Comparison of ENCODE assay signal across 1 cellular context in the genomic region with DNA sequence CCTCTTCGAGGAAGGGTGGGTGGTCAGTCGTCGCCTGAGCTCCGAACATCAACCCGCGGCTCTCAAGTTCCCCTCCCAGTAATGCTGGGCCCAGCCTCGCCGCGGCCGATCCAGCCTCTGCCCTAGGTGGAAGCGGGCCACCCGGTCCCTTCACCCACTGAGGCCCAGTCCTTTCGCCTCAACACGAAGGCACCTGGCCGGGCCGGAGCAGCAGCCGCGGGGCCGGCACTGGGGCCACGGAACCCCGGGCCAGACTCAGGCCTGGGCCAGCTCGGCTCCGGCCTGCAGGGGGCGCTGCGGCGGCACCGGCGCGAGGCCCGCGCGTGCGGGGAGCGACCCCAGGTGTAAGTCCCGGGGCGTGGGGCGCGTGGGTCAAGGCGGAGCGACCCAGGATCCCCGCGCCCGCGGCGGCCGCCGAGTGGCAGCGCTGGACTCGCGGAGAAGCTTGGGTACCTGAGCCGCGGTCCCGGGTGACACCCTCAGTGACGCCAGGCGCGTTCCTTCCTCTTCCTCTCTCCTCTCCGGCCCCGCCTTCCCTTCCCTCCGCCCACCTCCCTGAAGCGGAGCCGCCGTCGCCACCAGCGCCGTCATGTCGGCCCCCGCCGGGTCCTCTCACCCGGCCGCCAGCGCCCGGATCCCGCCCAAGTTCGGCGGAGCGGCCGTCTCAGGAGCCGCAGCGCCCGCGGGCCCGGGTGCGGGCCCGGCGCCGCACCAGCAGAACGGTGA.
TF ChIP-seq lines count a peak whose summit lies in the region.

Gene SEC24B, plus strand, starts transcription at position 535 of the 726 bp plus-strand sequence. Its CDS starts 55 bp downstream, at position 590.

TF ChIP-seq in K562, 482 proteins besides CTCF, POLR2A, EP300 and RAD21 (continued from another document and continues in another):
- peak; percentile 74; the same call in 1 of the 2 replicates for TF ChIP-seq PHF8 (IDR thresholded peaks at IDR 0.05; ENCODE audit: borderline replicate concordance, low read length)
- TF ChIP-seq NR2C2 (CRISPR knock-in tag; IDR thresholded peaks at IDR 0.05) = no peak
- peak; percentile 69; the same call in 1 of the 2 replicates for TF ChIP-seq NR2C2 (tag; IDR thresholded peaks at IDR 0.05)
- TF ChIP-seq SMAD3 (CRISPR knock-in tag; conservative IDR thresholded peaks at IDR 0.05) = no peak
- TF ChIP-seq MCM5 (IDR thresholded peaks at IDR 0.05; ENCODE audit: low read depth) = no peak
- TF ChIP-seq, protein P1, sequence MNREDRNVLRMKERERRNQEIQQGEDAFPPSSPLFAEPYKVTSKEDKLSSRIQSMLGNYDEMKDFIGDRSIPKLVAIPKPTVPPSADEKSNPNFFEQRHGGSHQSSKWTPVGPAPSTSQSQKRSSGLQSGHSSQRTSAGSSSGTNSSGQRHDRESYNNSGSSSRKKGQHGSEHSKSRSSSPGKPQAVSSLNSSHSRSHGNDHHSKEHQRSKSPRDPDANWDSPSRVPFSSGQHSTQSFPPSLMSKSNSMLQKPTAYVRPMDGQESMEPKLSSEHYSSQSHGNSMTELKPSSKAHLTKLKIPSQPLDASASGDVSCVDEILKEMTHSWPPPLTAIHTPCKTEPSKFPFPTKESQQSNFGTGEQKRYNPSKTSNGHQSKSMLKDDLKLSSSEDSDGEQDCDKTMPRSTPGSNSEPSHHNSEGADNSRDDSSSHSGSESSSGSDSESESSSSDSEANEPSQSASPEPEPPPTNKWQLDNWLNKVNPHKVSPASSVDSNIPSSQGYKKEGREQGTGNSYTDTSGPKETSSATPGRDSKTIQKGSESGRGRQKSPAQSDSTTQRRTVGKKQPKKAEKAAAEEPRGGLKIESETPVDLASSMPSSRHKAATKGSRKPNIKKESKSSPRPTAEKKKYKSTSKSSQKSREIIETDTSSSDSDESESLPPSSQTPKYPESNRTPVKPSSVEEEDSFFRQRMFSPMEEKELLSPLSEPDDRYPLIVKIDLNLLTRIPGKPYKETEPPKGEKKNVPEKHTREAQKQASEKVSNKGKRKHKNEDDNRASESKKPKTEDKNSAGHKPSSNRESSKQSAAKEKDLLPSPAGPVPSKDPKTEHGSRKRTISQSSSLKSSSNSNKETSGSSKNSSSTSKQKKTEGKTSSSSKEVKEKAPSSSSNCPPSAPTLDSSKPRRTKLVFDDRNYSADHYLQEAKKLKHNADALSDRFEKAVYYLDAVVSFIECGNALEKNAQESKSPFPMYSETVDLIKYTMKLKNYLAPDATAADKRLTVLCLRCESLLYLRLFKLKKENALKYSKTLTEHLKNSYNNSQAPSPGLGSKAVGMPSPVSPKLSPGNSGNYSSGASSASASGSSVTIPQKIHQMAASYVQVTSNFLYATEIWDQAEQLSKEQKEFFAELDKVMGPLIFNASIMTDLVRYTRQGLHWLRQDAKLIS (CRISPR knock-in tag; IDR thresholded peaks at IDR 0.05) = 0 out of 2 replicates have a peak, but pooled peaks have one; percentile 56
- no peak for TF ChIP-seq MTA2 (IDR thresholded peaks at IDR 0.05; ENCODE audit: low read depth)
- TF ChIP-seq SRF (CRISPR knock-in tag; IDR thresholded peaks at IDR 0.05) = no peak
- TF ChIP-seq ZNF232 (CRISPR knock-in tag; IDR thresholded peaks at IDR 0.05) = no peak
- TF ChIP-seq ARID3B (CRISPR knock-in tag; IDR thresholded peaks at IDR 0.05; ENCODE audit: borderline replicate concordance) = no peak
- no peak for TF ChIP-seq GTF2F1 (IDR thresholded peaks at IDR 0.05; ENCODE audit: low read depth, low read length)
- TF ChIP-seq, protein P2, sequence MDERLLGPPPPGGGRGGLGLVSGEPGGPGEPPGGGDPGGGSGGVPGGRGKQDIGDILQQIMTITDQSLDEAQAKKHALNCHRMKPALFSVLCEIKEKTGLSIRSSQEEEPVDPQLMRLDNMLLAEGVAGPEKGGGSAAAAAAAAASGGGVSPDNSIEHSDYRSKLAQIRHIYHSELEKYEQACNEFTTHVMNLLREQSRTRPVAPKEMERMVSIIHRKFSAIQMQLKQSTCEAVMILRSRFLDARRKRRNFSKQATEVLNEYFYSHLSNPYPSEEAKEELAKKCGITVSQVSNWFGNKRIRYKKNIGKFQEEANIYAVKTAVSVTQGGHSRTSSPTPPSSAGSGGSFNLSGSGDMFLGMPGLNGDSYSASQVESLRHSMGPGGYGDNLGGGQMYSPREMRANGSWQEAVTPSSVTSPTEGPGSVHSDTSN (CRISPR knock-in tag; IDR thresholded peaks at IDR 0.05; ENCODE audit: low read depth) = no peak
- TF ChIP-seq, protein P2 (tag; conservative IDR thresholded peaks at IDR 0.05; ENCODE audit: low read depth) = no peak
- TF ChIP-seq FUS (optimal IDR thresholded peaks at IDR 0.05; ENCODE audit: low read depth, low read length) = peak; percentile 48
- TF ChIP-seq ZNF436 (CRISPR knock-in tag; IDR thresholded peaks at IDR 0.05) = no peak
- no peak for TF ChIP-seq ZNF668 (CRISPR knock-in tag; IDR thresholded peaks at IDR 0.05)
- TF ChIP-seq HMBOX1 (IDR thresholded peaks at IDR 0.05) = no peak
- no peak for TF ChIP-seq HDAC3 (IDR thresholded peaks at IDR 0.05; ENCODE audit: borderline replicate concordance, partially characterized antibody)
- TF ChIP-seq ZNF146 (CRISPR knock-in tag; IDR thresholded peaks at IDR 0.05; ENCODE audit: unreplicated experiment) = no peak
- TF ChIP-seq ZNF398 (CRISPR knock-in tag; IDR thresholded peaks at IDR 0.05) = no peak
- TF ChIP-seq SMARCA4 (IDR thresholded peaks at IDR 0.05) = no peak
- no peak for TF ChIP-seq SRSF3 (IDR thresholded peaks at IDR 0.05; ENCODE audit: insufficient read depth, low read length)
- peak; percentile 61; the same call in 1 of the 2 replicates for TF ChIP-seq ZNF224 (CRISPR knock-in tag; IDR thresholded peaks at IDR 0.05)
- peak; percentile 84 for TF ChIP-seq TARDBP (IDR thresholded peaks at IDR 0.05)
- TF ChIP-seq SOX6 (IDR thresholded peaks at IDR 0.05) = no peak; the same call in none of the 2 replicates
- no peak for TF ChIP-seq ZNF695 (CRISPR knock-in tag; IDR thresholded peaks at IDR 0.05)
- peak; percentile 55 for TF ChIP-seq ETS2 (tag; IDR thresholded peaks at IDR 0.05; ENCODE audit: borderline replicate concordance, poor library complexity, severe bottlenecking)
- no peak for TF ChIP-seq TAF9B (IDR thresholded peaks at IDR 0.05; ENCODE audit: partially characterized antibody)
- peak; percentile 88 for TF ChIP-seq SMAD4 (CRISPR knock-in tag; conservative IDR thresholded peaks at IDR 0.05)
- no peak for TF ChIP-seq NFXL1 (CRISPR knock-in tag; IDR thresholded peaks at IDR 0.05)
- TF ChIP-seq TEAD1 (CRISPR knock-in tag; IDR thresholded peaks at IDR 0.05) = no peak
- TF ChIP-seq SMAD1 (IDR thresholded peaks at IDR 0.05; ENCODE audit: low read depth, low read length, partially characterized antibody) = no peak
- no peak for TF ChIP-seq SMAD2 (IDR thresholded peaks at IDR 0.05; ENCODE audit: low read depth, low read length)
- TF ChIP-seq ZNF780A (CRISPR knock-in tag; IDR thresholded peaks at IDR 0.05) = no peak
- TF ChIP-seq YY1 (IDR thresholded peaks at IDR 0.05; ENCODE audit: borderline replicate concordance in 1 of 3, control insufficient read depth in 1 of 3, extremely low read depth in 1 of 3, insufficient read depth in 3 of 3, insufficient read length in 1 of 3, insufficient replicate concordance in 2 of 3, low read depth in 1 of 3, low read length in 2 of 3) = peak in 1 of 3 experiments; percentile 22
- no peak for TF ChIP-seq NR2C1 (IDR thresholded peaks at IDR 0.05)
- no peak for TF ChIP-seq NR2C1 (tag; IDR thresholded peaks at IDR 0.05)
- TF ChIP-seq KAT8 (IDR thresholded peaks at IDR 0.05; ENCODE audit: low read depth) = no peak
- no peak for TF ChIP-seq CBFA2T3 (IDR thresholded peaks at IDR 0.05)
- no peak for TF ChIP-seq BRD9 (IDR thresholded peaks at IDR 0.05; ENCODE audit: low read depth, partially characterized antibody)
- peak; percentile 46 for TF ChIP-seq TBP (optimal IDR thresholded peaks at IDR 0.05; ENCODE audit: low read depth, low read length)
- no peak for TF ChIP-seq YBX1 (IDR thresholded peaks at IDR 0.05)
- TF ChIP-seq, protein P3, sequence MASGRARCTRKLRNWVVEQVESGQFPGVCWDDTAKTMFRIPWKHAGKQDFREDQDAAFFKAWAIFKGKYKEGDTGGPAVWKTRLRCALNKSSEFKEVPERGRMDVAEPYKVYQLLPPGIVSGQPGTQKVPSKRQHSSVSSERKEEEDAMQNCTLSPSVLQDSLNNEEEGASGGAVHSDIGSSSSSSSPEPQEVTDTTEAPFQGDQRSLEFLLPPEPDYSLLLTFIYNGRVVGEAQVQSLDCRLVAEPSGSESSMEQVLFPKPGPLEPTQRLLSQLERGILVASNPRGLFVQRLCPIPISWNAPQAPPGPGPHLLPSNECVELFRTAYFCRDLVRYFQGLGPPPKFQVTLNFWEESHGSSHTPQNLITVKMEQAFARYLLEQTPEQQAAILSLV (tag; IDR thresholded peaks at IDR 0.05) = no peak
- TF ChIP-seq RBBP5 (IDR thresholded peaks at IDR 0.05; ENCODE audit: borderline replicate concordance, insufficient read depth, low read length, poor library complexity, severe bottlenecking) = peak; percentile 83
- 0 out of 2 replicates have a peak, but pooled peaks have one; percentile 6 for TF ChIP-seq ZNF449 (CRISPR knock-in tag; IDR thresholded peaks at IDR 0.05)
- peak; percentile 84 for TF ChIP-seq CREM (IDR thresholded peaks at IDR 0.05; ENCODE audit: low read depth)
- no peak for TF ChIP-seq ZNF778 (CRISPR knock-in tag; IDR thresholded peaks at IDR 0.05)
- TF ChIP-seq FOS (IDR thresholded peaks at IDR 0.05; ENCODE audit: extremely low read depth, insufficient read length) = no peak
- peak; percentile 92; the same call in 1 of the 2 replicates for TF ChIP-seq FOXP4 (CRISPR knock-in tag; IDR thresholded peaks at IDR 0.05; ENCODE audit: borderline replicate concordance)
- TF ChIP-seq MEIS2 (IDR thresholded peaks at IDR 0.05; ENCODE audit: partially characterized antibody) = no peak
